Comparison of ENCODE assay signal across 8 cellular contexts in the genomic region with DNA sequence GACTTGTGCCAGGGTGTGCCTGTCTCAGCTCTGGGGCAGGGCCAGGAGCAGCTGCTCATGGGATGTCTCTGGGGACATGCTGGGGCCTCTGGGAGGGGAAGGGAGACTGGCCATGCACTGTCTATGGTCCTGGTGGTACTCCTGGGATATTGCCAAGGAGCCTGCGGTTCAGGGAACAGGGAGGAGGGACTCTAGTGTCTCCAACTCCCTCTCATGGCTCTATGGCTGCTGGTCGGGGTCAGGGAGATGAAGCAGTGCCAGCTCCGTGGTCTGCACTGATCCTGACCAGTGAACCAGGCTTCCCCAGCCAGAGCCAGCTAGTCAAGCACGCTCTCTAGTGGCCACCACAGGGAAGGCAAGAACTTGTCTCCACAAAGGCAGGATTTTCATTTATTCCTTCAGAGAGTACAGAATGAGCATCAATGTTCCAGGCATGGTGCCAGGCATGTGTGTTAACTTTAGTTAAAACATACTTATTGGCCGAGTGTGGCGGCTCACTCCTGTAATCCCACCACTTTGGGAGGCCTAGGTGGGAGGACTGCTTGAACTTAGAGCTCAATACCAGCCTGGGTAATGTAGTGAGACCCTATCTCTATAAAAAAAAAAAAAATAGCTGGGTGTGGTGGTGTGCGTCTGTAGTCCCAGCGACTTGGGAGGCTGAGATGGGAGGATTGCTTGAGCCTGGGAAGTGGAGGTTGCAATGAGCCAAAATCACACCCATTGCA. TPM values are rescaled to one million over a fixed set of nuclear protein-coding genes. Genes with fewer than 3 reads are reported as not detected.
DNase-seq lines count a peak whose midpoint lies in the region; ATAC-seq and TF ChIP-seq lines count a peak whose summit lies in the region.

No MANE protein-coding gene starts in this region.

- ATAC-seq in GM19463 (IDR thresholded peaks at IDR 0.05; ENCODE audit: unreplicated experiment) = no peak

- DNase-seq in ELR (ENCODE audit: low read depth) (peak; percentile 83), NAMALWA (ENCODE audit: low spot score) (peak; percentile 83), SHP77 treated with DMSO at 0.1 percent for 48 hours (lab: John Stamatoyannopoulos, UW) (peak; percentile 66), fibroblast of villous mesenchyme (ENCODE audit: low read depth) (peak; percentile 92), occipital lobe (lab: John Stamatoyannopoulos, UW) (peak; percentile 72), ureter (ENCODE audit: low spot score) (peak; percentile 90)
- peak; percentile 39 for DNase-seq in activated T-helper 9 cell treated with anti-CD3 and anti-CD28 coated beads, Interleukin-2, amount 50 U/mL, for 16 hours (ENCODE audit: low read depth)

- no peak overlapping the region for H3K4me3 ChIP-seq in fibroblast of villous mesenchyme (ENCODE audit: low read depth, low read length)

- TF ChIP-seq CTCF in fibroblast of villous mesenchyme (IDR thresholded peaks at IDR 0.05; ENCODE audit: insufficient read depth, low read depth, low read length) = peak; percentile 99

RNA-seq across cellular contexts. Expression of a gene that starts 2.5 kb away (rescaled TPM):
- total RNA-seq in fibroblast of villous mesenchyme (3.0 and 3.2 TPM in 2 replicates), occipital lobe (1.2 TPM), ureter (9.4 TPM)

RNA-seq across cellular contexts. Expression of a gene that starts 19.8 kb away (rescaled TPM):
- total RNA-seq in fibroblast of villous mesenchyme (453 and 708 TPM in 2 replicates), occipital lobe (252 TPM), ureter (2,368 TPM)

RNA-seq across cellular contexts. Expression of a gene that starts 30.3 kb away (rescaled TPM):
- 6.9 and 10.6 TPM in 2 replicates for total RNA-seq in fibroblast of villous mesenchyme
- total RNA-seq in occipital lobe = 2.3 TPM
- 14.9 TPM for total RNA-seq in ureter

RNA-seq across cellular contexts. Expression of a gene that starts 56.3 kb away (rescaled TPM):
- total RNA-seq in fibroblast of villous mesenchyme (94.7 and 126 TPM in 2 replicates), occipital lobe (34.0 TPM), ureter (31.1 TPM)

Comparison
In these comparisons a context has a peak if more than half of its experiments do, and no peak if none do; other contexts are left out.
1. DNase-seq: peak in every context shown above with its lines; median percentile 92 in fibroblast of villous mesenchyme; 90 in ureter; 83 in ELR; 83 in NAMALWA; 72 in occipital lobe; 66 in SHP77 treated with DMSO at 0.1 percent for 48 hours; 39 in activated T-helper 9 cell treated with anti-CD3 and anti-CD28 coated beads, Interleukin-2, amount 50 U/mL, for 16 hours.